In genomic region chr5:179827684-179828083, GRCh38 we compare ENCODE assay signal across 1 cellular context.
TF ChIP-seq lines count a peak whose summit lies in the region.

No MANE protein-coding gene starts in this region.

TF ChIP-seq in K562, 482 proteins besides CTCF, POLR2A, EP300 and RAD21:
- TF ChIP-seq BHLHE40 (IDR thresholded peaks at IDR 0.05; ENCODE audit: low read length), result no peak
- TF ChIP-seq POLR2G (IDR thresholded peaks at IDR 0.05; ENCODE audit: low read depth, low read length), result peak; percentile 54; the same call in 1 of the 2 replicates
- TF ChIP-seq THRB (CRISPR knock-in tag; conservative IDR thresholded peaks at IDR 0.05), result 0 out of 2 replicates have a peak, but pooled peaks have one; percentile 8
- TF ChIP-seq RBFOX2 (IDR thresholded peaks at IDR 0.05; ENCODE audit: low read depth, low read length), result peak; percentile 61
- TF ChIP-seq POLR2AphosphoS5 (IDR thresholded peaks at IDR 0.05; ENCODE audit: control insufficient read depth, insufficient read depth, low read depth, low read length), result 0 out of 2 replicates have a peak, but pooled peaks have one; percentile 36
- TF ChIP-seq SMARCC2 (IDR thresholded peaks at IDR 0.05; ENCODE audit: low read depth), result no peak
- TF ChIP-seq, protein P1, sequence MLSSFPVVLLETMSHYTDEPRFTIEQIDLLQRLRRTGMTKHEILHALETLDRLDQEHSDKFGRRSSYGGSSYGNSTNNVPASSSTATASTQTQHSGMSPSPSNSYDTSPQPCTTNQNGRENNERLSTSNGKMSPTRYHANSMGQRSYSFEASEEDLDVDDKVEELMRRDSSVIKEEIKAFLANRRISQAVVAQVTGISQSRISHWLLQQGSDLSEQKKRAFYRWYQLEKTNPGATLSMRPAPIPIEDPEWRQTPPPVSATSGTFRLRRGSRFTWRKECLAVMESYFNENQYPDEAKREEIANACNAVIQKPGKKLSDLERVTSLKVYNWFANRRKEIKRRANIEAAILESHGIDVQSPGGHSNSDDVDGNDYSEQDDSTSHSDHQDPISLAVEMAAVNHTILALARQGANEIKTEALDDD (IDR thresholded peaks at IDR 0.05), result peak; percentile 35; the same call in 1 of the 2 replicates
- 0 out of 2 replicates have a peak, but pooled peaks have one; percentile 11 for TF ChIP-seq ATF3 (IDR thresholded peaks at IDR 0.05)
- no peak for TF ChIP-seq ATF3 (CRISPR knock-in tag; conservative IDR thresholded peaks at IDR 0.05)
- peak; percentile 18 for TF ChIP-seq POLR2B (IDR thresholded peaks at IDR 0.05; ENCODE audit: low read depth, partially characterized antibody)
